In genomic region chr20:53905019-53905847, GRCh38 we compare ENCODE assay signal across 18 cellular contexts.
DNase-seq lines count a peak whose midpoint lies in the region; ATAC-seq, FAIRE-seq and TF ChIP-seq lines count a peak whose summit lies in the region.
"Had no signal": no experiment of that assay in that cellular context is flagged by ENCODE, and none has a peak within 500 bp of the region (broad histone marks: within the 10 kb centered on the region; RNA-seq: fewer than 3 reads in every experiment).

No MANE protein-coding gene starts in this region.

- TF ChIP-seq POLR2A in K562 (conservative IDR thresholded peaks at IDR 0.05) = no peak

- intact Hi-C loops in K562 (cut with micrococcal nuclease) = no loop called here
- intact Hi-C loops in activated CD4-positive, alpha-beta T cell treated with anti-CD3 and anti-CD28 coated beads, Interleukin-2, amount 10 ng/mL, durations not matched to agents 24 days and 14 days (cut with micrococcal nuclease) = no loop called here

- TF ChIP-seq CTCF in K562 (IDR thresholded peaks at IDR 0.05 in 2 of 3, conservative IDR thresholded peaks at IDR 0.05 in 1 of 3; ENCODE audit: insufficient read depth in 2 of 3, low read depth in 1 of 3, low read length in 3 of 3) = no peak

- DNase-seq in CD4-positive, CD25-positive, alpha-beta regulatory T cell = no peak
- DNase-seq in K562 (ENCODE audit: extremely low read depth in 1 of 4, low spot score in 3 of 4) (no peak), T-helper 1 cell (no peak), RPMI8226 (no peak)
- DNase-seq in activated CD4-positive, alpha-beta T cell treated with anti-CD3 and anti-CD28 coated beads, Interleukin-2, amount 10 ng/mL, durations not matched to agents 24 days and 14 days = no peak
- DNase-seq in activated CD4-positive, CD25-positive, alpha-beta regulatory T cell (lab: John Stamatoyannopoulos, UW) = no peak
- DNase-seq: activated CD4-positive, alpha-beta T cell treated with anti-CD3 and anti-CD28 coated beads for 36 hours; adrenal gland; kidney; NCI-H1694; NCI-H524 treated with DMSO at 0.1 percent for 48 hours; ovary had no signal

- no peaks in the 10 kb centered on the region for H3K9me3 Mint-ChIP-seq in CD4-positive, CD25-positive, alpha-beta regulatory T cell
- H3K9me3 Mint-ChIP-seq in activated CD4-positive, alpha-beta T cell treated with anti-CD3 and anti-CD28 coated beads, Interleukin-2, amount 10 ng/mL, durations not matched to agents 24 days and 14 days = no peaks in the 10 kb centered on the region

- no peaks in the 10 kb centered on the region for H3K9me3 ChIP-seq in CD4-positive, CD25-positive, alpha-beta regulatory T cell (ENCODE audit: control insufficient read depth in 2 of 2, low read length in 2 of 2)
- no peaks in the 10 kb centered on the region for H3K9me3 ChIP-seq in K562 (replicated peaks; ENCODE audit: control insufficient read depth, insufficient read depth, low read depth, low read length)
- H3K9me3 ChIP-seq: adrenal gland, ovary, Peyer's patch had no signal

- H3K27me3 Mint-ChIP-seq in CD4-positive, CD25-positive, alpha-beta regulatory T cell = no peaks in the 10 kb centered on the region
- no peaks in the 10 kb centered on the region for H3K27me3 Mint-ChIP-seq in activated CD4-positive, alpha-beta T cell treated with anti-CD3 and anti-CD28 coated beads, Interleukin-2, amount 10 ng/mL, durations not matched to agents 24 days and 14 days
- H3K27me3 Mint-ChIP-seq: activated CD4-positive, alpha-beta T cell treated with anti-CD3 and anti-CD28 coated beads for 36 hours had no signal

- no peaks in the 10 kb centered on the region for H4K20me1 ChIP-seq in K562 (replicated peaks; ENCODE audit: control insufficient read depth, insufficient read depth, low read length)

- H3K9me1 ChIP-seq in K562 (ENCODE audit: control insufficient read depth, insufficient read depth, low read length) = no peaks in the 10 kb centered on the region

- 72% methylated on average over 13 of the region's 13 CpGs for WGBS in K562 (ENCODE audit: insufficient coverage, low coverage, missing lambda C conversion rate)

- no peak overlapping the region for H3K4me3 Mint-ChIP-seq in CD4-positive, CD25-positive, alpha-beta regulatory T cell
- H3K4me3 Mint-ChIP-seq in activated CD4-positive, alpha-beta T cell treated with anti-CD3 and anti-CD28 coated beads, Interleukin-2, amount 10 ng/mL, durations not matched to agents 24 days and 14 days = no peak overlapping the region
- H3K4me3 Mint-ChIP-seq: activated CD4-positive, alpha-beta T cell treated with anti-CD3 and anti-CD28 coated beads for 36 hours had no signal

- H3K4me1 ChIP-seq in CD4-positive, CD25-positive, alpha-beta regulatory T cell (ENCODE audit: control insufficient read depth, insufficient read depth, low read length, poor library complexity, severe bottlenecking) = no peaks in the 10 kb centered on the region
- peaks cover 6 to 25% of the 10 kb centered on the region in 2 experiments; a peak in 4 of 5 replicates for H3K4me1 ChIP-seq in K562 (replicated peaks in 1 of 2; ENCODE audit: control insufficient read depth in 2 of 2, insufficient read depth in 2 of 2, low read length in 2 of 2)

- H3K27ac Mint-ChIP-seq in CD4-positive, CD25-positive, alpha-beta regulatory T cell = peak overlapping the region in 2 of 3 donors; percentile 7 to 81
- H3K27ac Mint-ChIP-seq in activated CD4-positive, alpha-beta T cell treated with anti-CD3 and anti-CD28 coated beads, Interleukin-2, amount 10 ng/mL, durations not matched to agents 24 days and 14 days = no peak overlapping the region
- H3K27ac Mint-ChIP-seq: activated CD4-positive, alpha-beta T cell treated with anti-CD3 and anti-CD28 coated beads for 36 hours had no signal

- peak overlapping the region; percentile 96; the same call in 1 of the 2 replicates for H2AFZ ChIP-seq in K562 (ENCODE audit: low read depth, low read length)

- no peak for ATAC-seq in CD4-positive, CD25-positive, alpha-beta regulatory T cell (ENCODE audit: low read depth in 2 of 2)
- ATAC-seq in GM19452 (IDR thresholded peaks at IDR 0.05; ENCODE audit: unreplicated experiment) (peak; percentile 33), HG03354 (IDR thresholded peaks at IDR 0.05; ENCODE audit: poor library complexity, severe bottlenecking, unreplicated experiment) (peak; percentile 41), K562 (no peak)
- ATAC-seq: activated CD4-positive, alpha-beta T cell treated with anti-CD3 and anti-CD28 coated beads for 36 hours had no signal

- no peaks in the 10 kb centered on the region for H3K27me3 ChIP-seq in CD4-positive, CD25-positive, alpha-beta regulatory T cell (ENCODE audit: control insufficient read depth, insufficient read depth, low read length)
- H3K27me3 ChIP-seq in K562 (ENCODE audit: control insufficient read depth in 2 of 2, insufficient read depth in 2 of 2, low read length in 2 of 2) = no peaks in the 10 kb centered on the region
- H3K27me3 ChIP-seq: adrenal gland, ovary, Peyer's patch had no signal

- no peak overlapping the region for H3K4me2 ChIP-seq in K562 (ENCODE audit: insufficient read depth, low read length)

- H3K36me3 Mint-ChIP-seq in CD4-positive, CD25-positive, alpha-beta regulatory T cell = no peaks in the 10 kb centered on the region
- no peaks in the 10 kb centered on the region for H3K36me3 Mint-ChIP-seq in activated CD4-positive, alpha-beta T cell treated with anti-CD3 and anti-CD28 coated beads, Interleukin-2, amount 10 ng/mL, durations not matched to agents 24 days and 14 days (ENCODE audit: low read depth)

- in situ Hi-C loops in K562 (cut with MboI) = no loop called here

- H3K79me2 ChIP-seq in K562 (ENCODE audit: control insufficient read depth, insufficient read depth, low read length) = no peaks in the 10 kb centered on the region

- no TSS peak for BruUV-seq in K562 (replicated peaks; lab: Mats Ljungman, UMichigan)

- TF ChIP-seq RAD21 in K562 (CRISPR knock-in tag; conservative IDR thresholded peaks at IDR 0.05 in 1 of 2, IDR thresholded peaks at IDR 0.05 in 1 of 2) = no peak

- POLR2A ChIA-PET in K562 (lab: Yijun Ruan, JAX) = no interaction called here

- no peak overlapping the region for H3K4me3 ChIP-seq in CD4-positive, CD25-positive, alpha-beta regulatory T cell (ENCODE audit: low read depth, low read length)
- H3K4me3 ChIP-seq in K562 = no peak overlapping the region
- H3K4me3 ChIP-seq: adrenal gland, ovary, Peyer's patch, skin epidermis had no signal

- no peak overlapping the region for H3K27ac ChIP-seq in CD4-positive, CD25-positive, alpha-beta regulatory T cell (ENCODE audit: insufficient read depth, low read length, poor library complexity, severe bottlenecking)
- no peak overlapping the region for H3K27ac ChIP-seq in K562 (ENCODE audit: extremely low read depth, low read depth, low read length)
- H3K27ac ChIP-seq: adrenal gland, ovary, Peyer's patch had no signal

- CTCF ChIA-PET in K562 (lab: Yijun Ruan, JAX; ENCODE audit: low intra/inter-chr PET ratio) = no interaction called here

- no peaks in the 10 kb centered on the region for H3K36me3 ChIP-seq in CD4-positive, CD25-positive, alpha-beta regulatory T cell (ENCODE audit: control insufficient read depth, insufficient read depth, low read length)
- H3K36me3 ChIP-seq in K562 (ENCODE audit: control insufficient read depth, insufficient read depth, low read length) = no peaks in the 10 kb centered on the region
- H3K36me3 ChIP-seq: adrenal gland, ovary, Peyer's patch had no signal

- H3K9ac ChIP-seq in K562 (ENCODE audit: insufficient read depth in 1 of 2, low read depth in 2 of 2, low read length in 2 of 2) = no peak overlapping the region

- H3K4me1 Mint-ChIP-seq in CD4-positive, CD25-positive, alpha-beta regulatory T cell = peaks cover 0 to 16% (median 12%) of the 10 kb centered on the region in 4 donors
- peaks cover 33% of the 10 kb centered on the region for H3K4me1 Mint-ChIP-seq in activated CD4-positive, alpha-beta T cell treated with anti-CD3 and anti-CD28 coated beads, Interleukin-2, amount 10 ng/mL, durations not matched to agents 24 days and 14 days

- FAIRE-seq in K562 (lab: Jason Lieb, UNC) = no peak
- FAIRE-seq: endothelial cell of umbilical vein, GM12891, kidney had no signal

- TF ChIP-seq EP300 in K562 (IDR thresholded peaks at IDR 0.05; ENCODE audit: low read length) = no peak

TF ChIP-seq in K562, 482 proteins besides CTCF, POLR2A, EP300 and RAD21 (continues in another document):
- TF ChIP-seq RFX1 (IDR thresholded peaks at IDR 0.05) (0 out of 2 replicates have a peak, but pooled peaks have one; percentile 1), PHTF2 (CRISPR knock-in tag; IDR thresholded peaks at IDR 0.05) (no peak), ZBTB11 (CRISPR knock-in tag; IDR thresholded peaks at IDR 0.05) (peak in 1 of 3 experiments; percentile 75; a peak in 2 of 6 replicates), ZNF12 (CRISPR knock-in tag; IDR thresholded peaks at IDR 0.05) (no peak)

Comparison
In these comparisons a context has a peak if more than half of its experiments do, and no peak if none do; other contexts are left out.
1. ATAC-seq: peak in GM19452 (single experiment) and HG03354 (single experiment); none in CD4-positive, CD25-positive, alpha-beta regulatory T cell (0 of 2) and K562 (single experiment).